In the genomic region with DNA sequence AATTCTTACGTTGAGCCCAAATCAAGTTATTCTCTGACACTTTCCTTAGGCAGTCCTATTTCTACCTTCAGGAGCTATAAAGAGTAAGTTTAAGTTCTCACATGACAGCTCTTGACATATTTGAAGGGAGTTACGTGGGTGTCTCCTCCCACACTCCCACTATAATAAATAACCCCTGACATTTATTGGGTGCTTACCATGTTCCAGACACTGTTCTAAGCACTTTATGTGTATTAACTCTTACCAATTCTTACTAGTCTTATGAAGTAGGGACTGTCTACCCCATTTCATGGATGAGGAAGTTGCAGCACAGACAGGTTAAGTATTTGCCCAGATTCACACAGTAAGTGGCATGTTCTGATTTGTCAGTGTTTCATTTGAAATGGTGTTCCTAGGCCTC, we compare ENCODE assay signal across 23 cellular contexts. TPM values are rescaled to one million over a fixed set of nuclear protein-coding genes. Genes with fewer than 3 reads are reported as not detected.
A peak's percentile ranks its signal among the peaks of the same experiment; 100 is the strongest.
DNase-seq lines count a peak whose midpoint lies in the region; ATAC-seq, FAIRE-seq and TF ChIP-seq lines count a peak whose summit lies in the region.
"Had no signal": no experiment of that assay in that cellular context is flagged by ENCODE, and none has a peak within 500 bp of the region (broad histone marks: within the 10 kb centered on the region; RNA-seq: fewer than 3 reads in every experiment).

No MANE protein-coding gene starts in this region.

- WGBS in GM12878 (ENCODE audit: insufficient coverage, insufficient replicate concordance, low lambda C conversion rate, missing lambda C conversion rate), result 39% methylated on average over 2 of the region's 2 CpGs

- H3K4me1 ChIP-seq in GM12878 (ENCODE audit: control insufficient read depth, insufficient read depth, low read length) (no peaks in the 10 kb centered on the region), rectal smooth muscle tissue (ENCODE audit: control insufficient read depth, insufficient read depth, low read length) (peaks cover 13% of the 10 kb centered on the region)
- H3K4me1 ChIP-seq: A549, BLaER1, HAP-1 had no signal

- no peak for TF ChIP-seq RAD21 in GM12878 (IDR thresholded peaks at IDR 0.05; ENCODE audit: insufficient read depth, low read depth, low read length)

- in situ Hi-C loops in GM12878 (cut with MboI), result no loop called here

- H3K27me3 ChIP-seq in GM12878 (replicated peaks in 1 of 2; ENCODE audit: control insufficient read depth in 2 of 2, insufficient read depth in 2 of 2, low read length in 1 of 2) (no peaks in the 10 kb centered on the region), rectal smooth muscle tissue (ENCODE audit: control insufficient read depth, insufficient read depth, low read length) (no peaks in the 10 kb centered on the region), dorsolateral prefrontal cortex (no peaks in the 10 kb centered on the region)
- H3K27me3 ChIP-seq: BLaER1 had no signal

- no TSS peak for BruUV-seq in GM12878 (replicated peaks; lab: Mats Ljungman, UMichigan)

- RAD21 ChIA-PET in GM12878 (lab: Charles Lee; ENCODE audit: unreplicated experiment), result no interaction called here

- CTCF ChIA-PET in GM12878 (lab: Yijun Ruan, JAX), result interaction anchor here (0.7 kb wide), 1 partner anchor 9 kb away, joined by 4 read pairs; no protein-coding TSS in a partner anchor

- no peak overlapping the region for H3K4me3 Mint-ChIP-seq in activated naive CD8-positive, alpha-beta T cell treated with anti-CD3 and anti-CD28 coated beads for 36 hours
- H3K4me3 Mint-ChIP-seq: CD14-positive monocyte; CD4-positive, alpha-beta memory T cell; HFFc6 had no signal

- no peaks in the 10 kb centered on the region for H3K9me3 Mint-ChIP-seq in activated naive CD8-positive, alpha-beta T cell treated with anti-CD3 and anti-CD28 coated beads for 36 hours
- H3K9me3 Mint-ChIP-seq: HFFc6 had no signal

- no peak overlapping the region for H2AFZ ChIP-seq in GM12878 (ENCODE audit: control insufficient read depth, low read depth, low read length)
- H2AFZ ChIP-seq: GM23248 had no signal

- SMC1A ChIA-PET in GM12878 (lab: Charles Lee; ENCODE audit: uncharacterized antibody, unreplicated experiment), result interaction anchor here (1.1 to 1.3 kb wide), 2 partner anchors 13 to 16 kb away, joined by 3 read pairs; no protein-coding TSS in a partner anchor

- no peaks in the 10 kb centered on the region for H3K4me1 Mint-ChIP-seq in activated naive CD8-positive, alpha-beta T cell treated with anti-CD3 and anti-CD28 coated beads for 36 hours

- no peaks in the 10 kb centered on the region for H4K20me1 ChIP-seq in GM12878 (ENCODE audit: control insufficient read depth, insufficient read depth)
- H4K20me1 ChIP-seq: BLaER1 had no signal

- H3K27me3 Mint-ChIP-seq in activated naive CD8-positive, alpha-beta T cell treated with anti-CD3 and anti-CD28 coated beads for 36 hours, result no peaks in the 10 kb centered on the region
- H3K27me3 Mint-ChIP-seq: CD4-positive, alpha-beta memory T cell had no signal

- H3K4me2 ChIP-seq in GM12878 (ENCODE audit: control insufficient read depth, insufficient read depth), result no peak overlapping the region
- H3K4me2 ChIP-seq: A549, BLaER1 had no signal

- H3K79me2 ChIP-seq in GM12878 (ENCODE audit: control insufficient read depth, insufficient read depth, low read length), result no peaks in the 10 kb centered on the region

- H3K9ac ChIP-seq in GM12878 (ENCODE audit: control insufficient read depth, insufficient read depth, low read length), result no peak overlapping the region
- no peak overlapping the region for H3K9ac ChIP-seq in rectal smooth muscle tissue (ENCODE audit: low read length)
- H3K9ac ChIP-seq: BLaER1, GM23248 had no signal

- no peak for TF ChIP-seq EP300 in GM12878 (IDR thresholded peaks at IDR 0.05; ENCODE audit: borderline replicate concordance in 1 of 2, control insufficient read depth in 1 of 2, low read depth in 2 of 2, low read length in 2 of 2)

- TF ChIP-seq CTCF in GM12878 (IDR thresholded peaks at IDR 0.05 in 2 of 3, conservative IDR thresholded peaks at IDR 0.05 in 1 of 3; ENCODE audit: control insufficient read depth in 2 of 3, extremely low read depth in 1 of 3, insufficient read depth in 1 of 3, low read depth in 3 of 3, low read length in 3 of 3), result no peak
- TF ChIP-seq CTCF in dorsolateral prefrontal cortex (IDR thresholded peaks at IDR 0.05 in 54 of 56, conservative IDR thresholded peaks at IDR 0.05 in 2 of 56; ENCODE audit: low read depth in 1 of 56, partially characterized antibody in 56 of 56), result no peak

- H3K36me3 ChIP-seq in GM12878 (ENCODE audit: control insufficient read depth in 2 of 2, insufficient read depth in 2 of 2, low read length in 1 of 2), result no peaks in the 10 kb centered on the region
- H3K36me3 ChIP-seq in rectal smooth muscle tissue (ENCODE audit: control insufficient read depth, insufficient read depth, low read length), result no peaks in the 10 kb centered on the region
- H3K36me3 ChIP-seq: BLaER1, HAP-1 had no signal

- POLR2A ChIA-PET in GM12878 (lab: Charles Lee), result no interaction called here

- peak; percentile 31 for FAIRE-seq in GM12878 (lab: Jason Lieb, UNC)
- FAIRE-seq: A549, GM19239 had no signal

- intact Hi-C loops in Right ventricle myocardium superior (cut with DNase I), result no loop called here
- intact Hi-C loops in Right ventricle myocardium inferior (cut with DNase I), result no loop called here
- intact Hi-C loops in GM12878 (cut with micrococcal nuclease; ENCODE audit: unreplicated experiment), result no loop called here
- intact Hi-C loops in dorsolateral prefrontal cortex (cut with DNase I), result no loop called here
- intact Hi-C loops in posterior cingulate gyrus (cut with DNase I), result no loop called here

- no peak overlapping the region for H3K27ac Mint-ChIP-seq in activated naive CD8-positive, alpha-beta T cell treated with anti-CD3 and anti-CD28 coated beads for 36 hours
- H3K27ac Mint-ChIP-seq: CD4-positive, alpha-beta memory T cell; HFFc6 had no signal

- H3K9me3 ChIP-seq in GM12878 (replicated peaks; ENCODE audit: control insufficient read depth, insufficient read depth, low read length), result no peaks in the 10 kb centered on the region
- H3K9me3 ChIP-seq: A549, BLaER1, HAP-1 had no signal

- no peak for TF ChIP-seq POLR2A in GM12878 (IDR thresholded peaks at IDR 0.05; ENCODE audit: low read depth, low read length)

- no peak overlapping the region for H3K4me3 ChIP-seq in GM12878
- H3K4me3 ChIP-seq in rectal smooth muscle tissue (ENCODE audit: low read length), result no peak overlapping the region
- no peak overlapping the region for H3K4me3 ChIP-seq in dorsolateral prefrontal cortex
- H3K4me3 ChIP-seq: A549, BLaER1, GM23248, HAP-1 had no signal

- peak; percentile 13 for ATAC-seq in Right ventricle myocardium superior (ENCODE audit: poor library complexity)
- no peak for ATAC-seq in Right ventricle myocardium inferior
- no peak for ATAC-seq in GM12878
- ATAC-seq: A549 had no signal

- no peak overlapping the region for H3K27ac ChIP-seq in GM12878 (ENCODE audit: control insufficient read depth, insufficient read depth)
- H3K27ac ChIP-seq in rectal smooth muscle tissue (ENCODE audit: low read depth, low read length), result peak overlapping the region; percentile 21
- no peak overlapping the region for H3K27ac ChIP-seq in dorsolateral prefrontal cortex
- H3K27ac ChIP-seq: 22Rv1, A549, BLaER1, GM23248 had no signal

- no peaks in the 10 kb centered on the region for H3K36me3 Mint-ChIP-seq in activated naive CD8-positive, alpha-beta T cell treated with anti-CD3 and anti-CD28 coated beads for 36 hours
- H3K36me3 Mint-ChIP-seq: CD14-positive monocyte had no signal

- DNase-seq in Right ventricle myocardium superior (no peak), Right ventricle myocardium inferior (ENCODE audit: missing footprints) (no peak), GM12878 (ENCODE audit: low read depth, low spot score) (no peak), left kidney (ENCODE audit: low read depth, low spot score) (peak; percentile 36), dorsolateral prefrontal cortex (no peak), posterior cingulate gyrus (no peak)
- DNase-seq in activated naive CD8-positive, alpha-beta T cell treated with anti-CD3 and anti-CD28 coated beads for 36 hours, result no peak
- DNase-seq: CD4-positive, alpha-beta memory T cell; DMS153; DMS79; GDM1; HFFc6; IMR-90 had no signal

RNA-seq across cellular contexts. Expression of a gene that starts 17.9 kb away (rescaled TPM):
- total RNA-seq in Right ventricle myocardium superior, result 93.3 TPM
- total RNA-seq in Right ventricle myocardium inferior, result 96.2 TPM
- total RNA-seq in GM12878 (2013; cell fraction: nucleolus; rRNA removed), result 7.5 and 8.9 TPM in 2 replicates
- total RNA-seq in GM12878 (2014; rRNA removed), result 0.22 and 0.23 TPM in 2 replicates
- total RNA-seq in GM12878 (2014; rRNA removed; fragmentation: Illumina TruSeq; extraction: Trizol), result 0.23 and 0.49 TPM in 2 replicates
- total RNA-seq in GM12878 (2021), result 0.40 and 0.46 TPM in 2 replicates
- polyA plus RNA-seq in GM12878 (2011; ENCODE audit: low read depth), result 0.13 TPM
- polyA plus RNA-seq in GM12878 (2011; rRNA removed), result 1.5 and 2.3 TPM in 2 replicates
- 0.37 and 0.54 TPM in 2 replicates for polyA plus RNA-seq in GM12878 (2011; cell fraction: cytosol; rRNA removed)
- polyA plus RNA-seq in GM12878 (2011; cell fraction: nucleus; rRNA removed), result 0.83 and 0.99 TPM in 2 replicates
- 0.11 and 0.18 TPM in 2 replicates for polyA plus RNA-seq in GM12878 (2012)
- 0.34 and 0.59 TPM in 2 replicates for polyA plus RNA-seq in GM12878 (2014; fragmentation: Illumina TruSeq; extraction: Trizol)
- polyA plus RNA-seq in GM12878 (2014; fragmentation: Nextera tagmentation; extraction: Ambion mirVana), result under 1 TPM; 0.03 to 0.05 TPM
- polyA plus RNA-seq in GM12878 (2014; rRNA removed), result 0.10 and 0.20 TPM in 2 replicates
- polyA plus RNA-seq in GM12878 (2016; fragmentation: Nextera tagmentation; extraction: Ambion mirVana), result under 1 TPM; 0.05 to 0.11 TPM
- polyA minus RNA-seq in GM12878 (2011; rRNA and poly(A)+ RNA removed), result 2.7 and 5.9 TPM in 2 replicates
- 0.67 and 0.83 TPM in 2 replicates for polyA minus RNA-seq in GM12878 (2011; cell fraction: cytosol; rRNA and poly(A)+ RNA removed)
- polyA minus RNA-seq in GM12878 (2011; cell fraction: nucleus; rRNA and poly(A)+ RNA removed), result 2.5 and 3.3 TPM in 2 replicates
- total RNA-seq in dorsolateral prefrontal cortex, result 100 to 1,000 TPM in 2 of 120 experiments, 10 to 100 TPM in 118; 25.2 to 120 (median 49.4) TPM
- under 1 TPM; 0.22 to 0.23 TPM for total RNA-seq in activated naive CD8-positive, alpha-beta T cell treated with anti-CD3 and anti-CD28 coated beads for 36 hours

RNA-seq across cellular contexts. Expression of a gene that starts 37.2 kb away (rescaled TPM):
- total RNA-seq in Right ventricle myocardium superior (not detected), Right ventricle myocardium inferior (not detected), GM12878 (2014; rRNA removed) (0.05 TPM in 1 of 2 replicates, not detected in the other), GM12878 (2014; rRNA removed; fragmentation: Illumina TruSeq; extraction: Trizol) (not detected in 2 replicates), GM12878 (2021) (not detected in 2 replicates), dorsolateral prefrontal cortex (under 1 TPM in 1 of 120 experiments, not detected in 119; 0.35 TPM)
- total RNA-seq in GM12878 (2013; cell fraction: nucleolus; rRNA removed), result not detected in 2 replicates
- polyA plus RNA-seq in GM12878 (2011; ENCODE audit: low read depth), result not detected
- polyA plus RNA-seq in GM12878 (2011; rRNA removed) (not detected in 2 replicates), GM12878 (2014; fragmentation: Illumina TruSeq; extraction: Trizol) (not detected in 2 replicates), GM12878 (2014; fragmentation: Nextera tagmentation; extraction: Ambion mirVana) (under 1 TPM in 1 of 2 experiments, not detected in 1; 0.05 TPM), GM12878 (2014; rRNA removed) (not detected in 2 replicates), GM12878 (2016; fragmentation: Nextera tagmentation; extraction: Ambion mirVana) (not detected)
- polyA plus RNA-seq in GM12878 (2011; cell fraction: cytosol; rRNA removed), result not detected in 2 replicates
- not detected in 2 replicates for polyA plus RNA-seq in GM12878 (2011; cell fraction: nucleus; rRNA removed)
- polyA plus RNA-seq in GM12878 (2012), result not detected in 2 replicates
- 0.10 TPM in 1 of 2 replicates, not detected in the other for polyA minus RNA-seq in GM12878 (2011; rRNA and poly(A)+ RNA removed)
- not detected in 2 replicates for polyA minus RNA-seq in GM12878 (2011; cell fraction: cytosol; rRNA and poly(A)+ RNA removed)
- polyA minus RNA-seq in GM12878 (2011; cell fraction: nucleus; rRNA and poly(A)+ RNA removed), result not detected in 2 replicates
- not detected for total RNA-seq in activated naive CD8-positive, alpha-beta T cell treated with anti-CD3 and anti-CD28 coated beads for 36 hours
- total RNA-seq: CD4-positive, alpha-beta memory T cell; Daoy; GM23248; H4; HFFc6; IMR-90 had no signal
- polyA plus RNA-seq: A549; CD14-positive monocyte; CD4-positive, alpha-beta memory T cell; GM23248; IMR-90 had no signal
